18 cellular contexts compared by ENCODE assay signal in the genomic region with DNA sequence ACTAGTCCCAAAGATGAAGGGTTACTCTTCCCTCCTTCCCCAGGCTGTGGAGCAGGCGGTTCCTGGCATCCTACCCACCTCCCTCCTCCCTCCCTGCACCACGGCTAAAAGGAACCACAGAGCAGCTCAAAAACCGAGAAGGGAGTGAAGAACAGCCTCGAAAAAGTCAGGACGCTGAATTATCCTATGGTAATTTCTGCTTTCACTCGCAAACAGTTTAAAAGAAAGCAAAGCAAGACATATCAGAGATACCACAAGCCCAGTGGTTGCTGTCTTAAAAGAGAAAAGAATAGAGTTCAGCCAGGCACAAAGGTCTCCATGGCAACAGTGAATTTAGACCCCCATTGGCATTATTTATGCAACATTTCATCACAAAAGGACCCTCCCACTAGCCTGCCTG.
DNase-seq lines count a peak whose midpoint lies in the region; ATAC-seq, FAIRE-seq and TF ChIP-seq lines count a peak whose summit lies in the region.
"Had no signal": no experiment of that assay in that cellular context is flagged by ENCODE, and none has a peak within 500 bp of the region (broad histone marks: within the 10 kb centered on the region; RNA-seq: fewer than 3 reads in every experiment).

No MANE protein-coding gene starts in this region.

- no peak for TF ChIP-seq POLR2A in breast epithelium (IDR thresholded peaks at IDR 0.05)

- H3F3A ChIP-seq in MM.1S (ENCODE audit: insufficient read depth, low read length) = no peaks in the 10 kb centered on the region

- no peaks in the 10 kb centered on the region for H3K9me3 Mint-ChIP-seq in astrocyte (ENCODE audit: unreplicated experiment)

- H3K9me3 ChIP-seq in MM.1S (replicated peaks; ENCODE audit: insufficient read depth, low read length) = no peaks in the 10 kb centered on the region
- no peaks in the 10 kb centered on the region for H3K9me3 ChIP-seq in astrocyte (ENCODE audit: insufficient read depth, low read depth, low read length)
- H3K9me3 ChIP-seq in breast epithelium = no peaks in the 10 kb centered on the region
- H3K9me3 ChIP-seq: neutrophil had no signal

- ATAC-seq in GM19324 (IDR thresholded peaks at IDR 0.05; ENCODE audit: low FRiP score, unreplicated experiment) (no peak), HG03439 (IDR thresholded peaks at IDR 0.05; ENCODE audit: unreplicated experiment) (no peak)
- ATAC-seq: activated CD8-positive, alpha-beta T cell treated with anti-CD3 and anti-CD28 coated beads for 36 hours; stimulated activated memory B cell treated with anti-CD40 and anti-IgM and Interleukin-4, amounts not matched to agents 10 μg/mL and 1 μg/mL and 100 μg/mL, for 72 hours had no signal

- no peaks in the 10 kb centered on the region for H3K36me3 ChIP-seq in MM.1S (replicated peaks; ENCODE audit: insufficient read depth, low read length)
- no peaks in the 10 kb centered on the region for H3K36me3 ChIP-seq in astrocyte (ENCODE audit: insufficient read depth, low read length)
- H3K36me3 ChIP-seq in breast epithelium = no peaks in the 10 kb centered on the region
- H3K36me3 ChIP-seq: neutrophil had no signal

- peaks cover 4% of the 10 kb centered on the region for H3K4me1 Mint-ChIP-seq in astrocyte (ENCODE audit: low read depth, unreplicated experiment)
- H3K4me1 Mint-ChIP-seq: activated naive CD4-positive, alpha-beta T cell treated with anti-CD3 and anti-CD28 coated beads, Interleukin-2, amount 50 U/mL, for 24 hours; stimulated activated memory B cell treated with anti-CD40 and anti-IgM and Interleukin-4, amounts not matched to agents 10 μg/mL and 1 μg/mL and 100 μg/mL, for 72 hours had no signal

- H3K9me2 ChIP-seq in MM.1S (replicated peaks; ENCODE audit: insufficient read depth, low read length) = no peaks in the 10 kb centered on the region

- H3K36me3 Mint-ChIP-seq in astrocyte (ENCODE audit: low read depth, unreplicated experiment) = no peaks in the 10 kb centered on the region
- H3K36me3 Mint-ChIP-seq: activated naive CD4-positive, alpha-beta T cell treated with anti-CD3 and anti-CD28 coated beads, Interleukin-2, amount 50 U/mL, for 24 hours; stimulated activated memory B cell treated with anti-CD40 and anti-IgM and Interleukin-4, amounts not matched to agents 10 μg/mL and 1 μg/mL and 100 μg/mL, for 72 hours had no signal

- H3K27me3 ChIP-seq in MM.1S (replicated peaks; ENCODE audit: insufficient read depth, low read length) (no peaks in the 10 kb centered on the region), astrocyte (ENCODE audit: insufficient read depth, low read length) (no peaks in the 10 kb centered on the region), breast epithelium (no peaks in the 10 kb centered on the region)
- H3K27me3 ChIP-seq: neutrophil had no signal

- H3K9ac ChIP-seq in MM.1S (ENCODE audit: low read length) (no peak overlapping the region), astrocyte (ENCODE audit: low read length) (peak overlapping the region; percentile 41)

- H3K4me3 ChIP-seq in MM.1S (ENCODE audit: low read length) (no peak overlapping the region), astrocyte (ENCODE audit: insufficient read depth, low read depth, low read length) (peak overlapping the region; percentile 26), breast epithelium (no peak overlapping the region)
- H3K4me3 ChIP-seq: PC-9 had no signal

- H2AFZ ChIP-seq in MM.1S (ENCODE audit: low read length) (peak overlapping the region; percentile 7; the same call in 1 of the 2 replicates), astrocyte (ENCODE audit: low read depth, low read length) (peak overlapping the region; percentile 29)
- H2AFZ ChIP-seq: PC-9 had no signal

- no peak overlapping the region for H3K4me3 Mint-ChIP-seq in astrocyte (ENCODE audit: unreplicated experiment)
- H3K4me3 Mint-ChIP-seq: activated CD8-positive, alpha-beta T cell treated with anti-CD3 and anti-CD28 coated beads for 36 hours; activated naive CD4-positive, alpha-beta T cell treated with anti-CD3 and anti-CD28 coated beads, Interleukin-2, amount 50 U/mL, for 24 hours; stimulated activated memory B cell treated with anti-CD40 and anti-IgM and Interleukin-4, amounts not matched to agents 10 μg/mL and 1 μg/mL and 100 μg/mL, for 72 hours had no signal

- no peaks in the 10 kb centered on the region for H3K4me1 ChIP-seq in MM.1S (ENCODE audit: low read length)
- H3K4me1 ChIP-seq in astrocyte (ENCODE audit: insufficient read depth, low read length) = no peaks in the 10 kb centered on the region
- H3K4me1 ChIP-seq in breast epithelium = no peaks in the 10 kb centered on the region

- DNase-seq in MM.1S (no peak), astrocyte (ENCODE audit: low read depth) (peak; percentile 16), iPS DF 19.7 (ENCODE audit: low read depth, low spot score) (peak; percentile 30), occipital lobe (lab: John Stamatoyannopoulos, UW) (peak; percentile 39), breast epithelium (ENCODE audit: low spot score in 2 of 2) (no peak)
- no peak for DNase-seq in stimulated activated CD4-positive, alpha-beta T cell treated with anti-CD3 and anti-CD28 coated beads, Interleukin-12 subunit alpha, Interleukin-12 subunit beta, amount 100 ng/mL, for 4 hours
- DNase-seq: activated CD8-positive, alpha-beta T cell treated with anti-CD3 and anti-CD28 coated beads for 36 hours; NCI-H1436 treated with DMSO at 0.1 percent for 48 hours; PC-9; stimulated activated CD4-positive, alpha-beta T cell treated with anti-CD3 and anti-CD28 coated beads, Interleukin-1b, Interleukin-23, amount 100 ng/mL, for 48 hours; T-helper 2 cell had no signal

- intact Hi-C loops in breast epithelium (cut with DNase I; ENCODE audit: low total_unique reads) = no loop called here

- no peak overlapping the region for H3K27ac Mint-ChIP-seq in astrocyte (ENCODE audit: unreplicated experiment)
- H3K27ac Mint-ChIP-seq: activated CD8-positive, alpha-beta T cell treated with anti-CD3 and anti-CD28 coated beads for 36 hours; activated naive CD4-positive, alpha-beta T cell treated with anti-CD3 and anti-CD28 coated beads, Interleukin-2, amount 50 U/mL, for 24 hours; stimulated activated memory B cell treated with anti-CD40 and anti-IgM and Interleukin-4, amounts not matched to agents 10 μg/mL and 1 μg/mL and 100 μg/mL, for 72 hours had no signal

- H4K20me1 ChIP-seq in MM.1S (ENCODE audit: insufficient read depth, low read length) = no peaks in the 10 kb centered on the region
- no peaks in the 10 kb centered on the region for H4K20me1 ChIP-seq in astrocyte (ENCODE audit: insufficient read depth, low read length)

- no peaks in the 10 kb centered on the region for H3K79me2 ChIP-seq in MM.1S (ENCODE audit: low read length)
- no peaks in the 10 kb centered on the region for H3K79me2 ChIP-seq in astrocyte (ENCODE audit: insufficient read depth, low read length)

- no peaks in the 10 kb centered on the region for H3K27me3 Mint-ChIP-seq in astrocyte (ENCODE audit: low read depth, unreplicated experiment)
- H3K27me3 Mint-ChIP-seq: stimulated activated memory B cell treated with anti-CD40 and anti-IgM and Interleukin-4, amounts not matched to agents 10 μg/mL and 1 μg/mL and 100 μg/mL, for 72 hours had no signal

- H3K4me2 ChIP-seq in MM.1S (ENCODE audit: low read depth, low read length) (peak overlapping the region; percentile 31; the same call in 1 of the 2 replicates), astrocyte (ENCODE audit: low read length) (peak overlapping the region; percentile 80)
- H3K4me2 ChIP-seq: PC-9 had no signal

- H3K27ac ChIP-seq in MM.1S (ENCODE audit: low read length) (no peak overlapping the region), astrocyte (ENCODE audit: low read depth, low read length) (no peak overlapping the region), breast epithelium (no peak overlapping the region)
- H3K27ac ChIP-seq: C4-2B, neutrophil, PC-9 had no signal

- FAIRE-seq in astrocyte (lab: Jason Lieb, UNC) = no peak
- FAIRE-seq: endometrium had no signal

- TF ChIP-seq CTCF in MM.1S (IDR thresholded peaks at IDR 0.05; ENCODE audit: low read length) (no peak), astrocyte (IDR thresholded peaks at IDR 0.05; ENCODE audit: insufficient read depth, low read depth, low read length) (no peak), breast epithelium (IDR thresholded peaks at IDR 0.05) (no peak)

Comparison
In these comparisons a context has a peak if more than half of its experiments do, and no peak if none do; other contexts are left out.
1. DNase-seq: peak in astrocyte (single experiment), iPS DF 19.7 (single experiment) and occipital lobe (single experiment); none in MM.1S (single experiment), stimulated activated CD4-positive, alpha-beta T cell treated with anti-CD3 and anti-CD28 coated beads, Interleukin-12 subunit alpha, Interleukin-12 subunit beta, amount 100 ng/mL, for 4 hours (single experiment) and breast epithelium (0 of 2).